Comparison of ENCODE assay signal across 11 cellular contexts in the genomic region with DNA sequence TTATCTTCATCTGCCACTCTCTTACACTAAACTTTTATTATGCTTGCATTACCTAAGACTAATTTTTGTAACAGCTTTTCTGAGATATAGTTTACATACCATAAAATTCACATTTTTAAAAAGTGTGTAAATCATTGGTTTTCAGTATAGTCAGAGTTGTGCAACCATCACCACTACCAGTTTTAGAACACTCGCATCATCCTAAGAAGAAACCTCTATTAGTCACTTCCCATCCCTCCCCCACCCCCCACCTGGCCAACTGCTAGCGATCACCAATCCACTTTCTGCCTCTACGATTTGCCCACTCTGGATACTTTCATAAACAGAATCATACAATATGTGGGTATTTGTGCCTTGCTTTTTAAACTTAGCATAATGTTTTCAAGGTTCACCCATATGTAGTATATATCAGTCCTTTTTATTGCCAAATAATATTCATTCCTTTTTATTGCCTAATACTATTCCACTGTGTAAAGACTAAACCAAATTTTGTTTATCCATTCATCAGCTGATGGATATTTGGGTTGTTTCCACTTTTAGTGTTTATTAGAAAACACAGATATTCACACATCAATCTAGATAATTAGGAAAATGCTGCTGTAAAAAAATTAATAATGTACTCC. TPM values are rescaled to one million over a fixed set of nuclear protein-coding genes. Genes with fewer than 3 reads are reported as not detected.
DNase-seq lines count a peak whose midpoint lies in the region; ATAC-seq and TF ChIP-seq lines count a peak whose summit lies in the region.
"Had no signal": no experiment of that assay in that cellular context is flagged by ENCODE, and none has a peak within 500 bp of the region (broad histone marks: within the 10 kb centered on the region; RNA-seq: fewer than 3 reads in every experiment).

No MANE protein-coding gene starts in this region.

- no peak overlapping the region for H3K27ac Mint-ChIP-seq in Calu3 (ENCODE audit: unreplicated experiment)

- H3K27me3 Mint-ChIP-seq in Calu3 (ENCODE audit: unreplicated experiment), result no peaks in the 10 kb centered on the region

- no peaks in the 10 kb centered on the region for H3K27me3 ChIP-seq in RWPE2 (ENCODE audit: insufficient read depth, poor library complexity, severe bottlenecking)
- H3K27me3 ChIP-seq: BE2C had no signal

- H3K4me1 Mint-ChIP-seq in Calu3 (ENCODE audit: low read depth, unreplicated experiment), result no peaks in the 10 kb centered on the region

- peaks cover 40% of the 10 kb centered on the region for H3K36me3 Mint-ChIP-seq in Calu3 (ENCODE audit: insufficient read depth, unreplicated experiment)

- TF ChIP-seq CTCF in RWPE2 (IDR thresholded peaks at IDR 0.05; ENCODE audit: poor library complexity, severe bottlenecking) (no peak), epithelial cell of esophagus (IDR thresholded peaks at IDR 0.05; ENCODE audit: insufficient read depth, low read depth, low read length, missing control alignments) (no peak), Calu3 (IDR thresholded peaks at IDR 0.05; ENCODE audit: unreplicated experiment) (no peak)

- no peaks in the 10 kb centered on the region for H3K9me3 ChIP-seq in RWPE2 (ENCODE audit: severe bottlenecking)
- H3K9me3 ChIP-seq: BE2C had no signal

- H3K27ac ChIP-seq in RWPE2 (ENCODE audit: poor library complexity, severe bottlenecking), result peak overlapping the region; percentile 3

- ATAC-seq in RWPE2 (ENCODE audit: low read depth), result peak; percentile 75

- peaks cover 72% of the 10 kb centered on the region for H3K36me3 ChIP-seq in RWPE2 (ENCODE audit: low read depth)

- H3K4me3 Mint-ChIP-seq in Calu3 (ENCODE audit: low read depth, unreplicated experiment), result no peak overlapping the region

- H3K4me3 ChIP-seq in RWPE2 (ENCODE audit: severe bottlenecking) (no peak overlapping the region), epithelial cell of esophagus (ENCODE audit: low read length) (no peak overlapping the region)

- intact Hi-C loops in Calu3 (cut with micrococcal nuclease; ENCODE audit: unreplicated experiment), result no loop called here

- no peaks in the 10 kb centered on the region for H3K9me3 Mint-ChIP-seq in Calu3 (ENCODE audit: low read depth, unreplicated experiment)

- DNase-seq in stimulated activated CD4-positive, alpha-beta T cell treated with anti-CD3 and anti-CD28 coated beads, Interleukin-2, amount 100 ng/mL, for 48 hours, result peak; percentile 11 to 15
- no peak for DNase-seq in stimulated activated CD4-positive, alpha-beta T cell treated with anti-CD3 and anti-CD28 coated beads, Interleukin-4, amount 100 ng/mL, for 24 hours
- DNase-seq in RWPE2 (ENCODE audit: low spot score) (no peak), epithelial cell of esophagus (ENCODE audit: low read depth) (peak; percentile 65), Calu3 (no peak), NCI-H1694 treated with DMSO at 0.1 percent for 48 hours (lab: John Stamatoyannopoulos, UW) (no peak), DMS53 treated with DMSO at 0.1 percent for 48 hours (lab: John Stamatoyannopoulos, UW; ENCODE audit: unreplicated experiment) (no peak), NCI-H82 (lab: John Stamatoyannopoulos, UW) (no peak)
- DNase-seq: BE2C, NCI-H2171 treated with DMSO at 0.1 percent for 48 hours, T1000 had no signal

- CTCF ChIA-PET in Calu3 (lab: Charles Lee), result no interaction called here

- BruUV-seq in Calu3 (replicated peaks; lab: Mats Ljungman, UMichigan), result no TSS peak

- H3K4me1 ChIP-seq in RWPE2 (ENCODE audit: insufficient read depth, poor library complexity, severe bottlenecking), result peaks cover 9% of the 10 kb centered on the region
- H3K4me1 ChIP-seq: BE2C had no signal

RNA-seq across cellular contexts. Expression of a gene that starts 23.0 kb away (rescaled TPM):
- 68.3 and 72.4 TPM in 2 replicates for total RNA-seq in Calu3 (2022)

Comparison
In these comparisons a context has a peak if more than half of its experiments do, and no peak if none do; other contexts are left out.
1. DNase-seq: peak in stimulated activated CD4-positive, alpha-beta T cell treated with anti-CD3 and anti-CD28 coated beads, Interleukin-2, amount 100 ng/mL, for 48 hours (2 of 2) and epithelial cell of esophagus (single experiment); none in stimulated activated CD4-positive, alpha-beta T cell treated with anti-CD3 and anti-CD28 coated beads, Interleukin-4, amount 100 ng/mL, for 24 hours (single experiment), RWPE2 (single experiment), Calu3 (single experiment), NCI-H1694 treated with DMSO at 0.1 percent for 48 hours (single experiment), DMS53 treated with DMSO at 0.1 percent for 48 hours (single experiment) and NCI-H82 (single experiment).